ENCODE assay signal across 15 cellular contexts in the genomic region with DNA sequence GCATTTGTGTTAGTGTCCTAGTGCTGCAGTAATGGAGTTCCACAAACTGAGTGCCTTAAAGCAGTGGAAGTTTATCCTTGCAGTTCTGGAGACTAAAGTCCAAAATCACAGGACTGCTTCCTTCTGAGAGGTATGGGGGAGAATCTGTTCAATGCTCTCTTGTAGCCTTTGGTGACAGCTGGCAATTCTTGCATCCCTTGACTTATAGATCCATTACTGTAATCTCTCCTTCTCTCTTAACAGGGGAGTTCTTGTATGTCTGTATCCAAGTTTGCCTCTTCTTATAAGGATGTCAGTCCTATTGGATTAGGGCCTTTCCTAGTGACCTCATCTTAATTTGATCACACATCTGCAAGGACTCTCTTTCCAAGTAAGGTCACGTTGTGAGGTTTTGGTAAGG.
"Had no signal": no experiment of that assay in that cellular context is flagged by ENCODE, and none has a peak within 500 bp of the region (broad histone marks: within the 10 kb centered on the region; RNA-seq: fewer than 3 reads in every experiment).

No MANE protein-coding gene starts in this region.

- H3K4me3 Mint-ChIP-seq: activated B cell treated with CpG ODN at 0.5 μM for 24 hours; activated CD4-positive, alpha-beta T cell treated with anti-CD3 and anti-CD28 coated beads, Interleukin-2, amount 10 ng/mL, durations not matched to agents 24 days and 14 days; activated naive CD8-positive, alpha-beta T cell; naive thymus-derived CD8-positive, alpha-beta T cell had no signal

- H3K4me3 ChIP-seq: lower lobe of right lung, tibial artery, uterus had no signal

- H3K9me3 Mint-ChIP-seq: activated B cell treated with CpG ODN at 0.5 μM for 24 hours had no signal

- H3K36me3 ChIP-seq: uterus had no signal

- ATAC-seq: left colon; lower lobe of right lung; naive thymus-derived CD8-positive, alpha-beta T cell had no signal

- H3K27me3 ChIP-seq: brain microvascular endothelial cell, tibial artery, uterus had no signal

- H3K9me3 ChIP-seq: lower lobe of right lung, tibial artery, uterus had no signal

- H3K27ac Mint-ChIP-seq: activated CD4-positive, alpha-beta T cell treated with anti-CD3 and anti-CD28 coated beads, Interleukin-2, amount 10 ng/mL, durations not matched to agents 24 days and 14 days had no signal

- DNase-seq: activated B cell treated with CpG ODN at 0.5 μM for 24 hours; activated CD4-positive, alpha-beta T cell treated with anti-CD3 and anti-CD28 coated beads, Interleukin-2, amount 10 ng/mL, durations not matched to agents 24 days and 14 days; activated T-cell treated with anti-CD3 and anti-CD28 coated beads for 4 hours; anterior cingulate cortex; brain microvascular endothelial cell; left colon; lower lobe of right lung; naive thymus-derived CD8-positive, alpha-beta T cell; posterior cingulate gyrus; retina; stimulated activated naive CD4-positive, alpha-beta T cell; tibial artery; uterus had no signal

- H3K27me3 Mint-ChIP-seq: activated B cell treated with CpG ODN at 0.5 μM for 24 hours; activated CD4-positive, alpha-beta T cell treated with anti-CD3 and anti-CD28 coated beads, Interleukin-2, amount 10 ng/mL, durations not matched to agents 24 days and 14 days; activated naive CD8-positive, alpha-beta T cell; naive thymus-derived CD8-positive, alpha-beta T cell had no signal

- H3K27ac ChIP-seq: brain microvascular endothelial cell, epithelial cell of prostate, lower lobe of right lung, tibial artery, uterus had no signal

- H3K4me1 ChIP-seq: lower lobe of right lung, tibial artery, uterus had no signal
